ENCODE assay signal across 15 cellular contexts in the genomic region with DNA sequence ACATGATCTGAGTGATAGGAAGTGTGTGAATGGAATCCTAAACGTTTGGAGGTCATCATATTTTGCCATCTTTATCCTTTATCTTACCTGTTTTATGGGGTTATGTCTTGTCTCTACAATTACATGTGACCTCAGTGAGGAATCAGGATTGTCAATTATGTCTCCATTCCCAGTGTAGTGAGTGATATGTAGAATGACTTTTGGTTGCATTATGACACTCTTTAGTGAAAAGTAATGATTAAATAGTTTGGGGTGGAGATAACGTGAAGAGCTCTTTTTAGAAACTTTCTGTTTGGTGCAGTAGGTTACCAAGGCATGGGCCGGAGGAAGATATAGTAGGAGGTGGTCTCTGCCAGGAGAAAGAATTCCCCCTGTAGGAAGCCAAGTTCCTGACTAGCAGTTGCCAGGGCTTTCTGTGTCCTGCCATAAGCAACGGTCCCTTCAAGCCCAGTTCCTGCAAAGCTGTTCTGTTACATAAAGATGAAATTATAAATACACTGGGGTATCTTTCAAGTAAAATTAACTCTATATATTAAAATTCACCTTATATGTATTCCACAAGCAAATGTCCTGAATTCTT.
"Had no signal": no experiment of that assay in that cellular context is flagged by ENCODE, and none has a peak within 500 bp of the region (broad histone marks: within the 10 kb centered on the region; RNA-seq: fewer than 3 reads in every experiment).

No MANE protein-coding gene starts in this region.

- H3K9me3 ChIP-seq: body of pancreas, colonic mucosa, esophagus muscularis mucosa, ovary, suprapubic skin, upper lobe of left lung had no signal

- H3K36me3 ChIP-seq: colonic mucosa, esophagus muscularis mucosa, neural progenitor cell, ovary, suprapubic skin, upper lobe of left lung had no signal

- DNase-seq: activated CD4-positive, alpha-beta T cell treated with anti-CD3 and anti-CD28 coated beads for 48 hours; activated naive CD8-positive, alpha-beta T cell treated with anti-CD3 and anti-CD28 coated beads for 36 hours; amygdala; body of pancreas; central memory CD4-positive, alpha-beta T cell; colonic mucosa; islet precursor cell; mammary epithelial cell; naive B cell; ovary; upper lobe of left lung had no signal

- H3K9ac ChIP-seq: neural progenitor cell had no signal

- H3K4me1 ChIP-seq: body of pancreas, colonic mucosa, neural progenitor cell, suprapubic skin, upper lobe of left lung had no signal

- H3K27ac ChIP-seq: body of pancreas, colonic mucosa, esophagus muscularis mucosa, neural progenitor cell, ovary, suprapubic skin, upper lobe of left lung had no signal

- H3K4me3 ChIP-seq: body of pancreas, colonic mucosa, esophagus muscularis mucosa, neural progenitor cell, ovary, suprapubic skin, upper lobe of left lung had no signal

- H2AFZ ChIP-seq: neural progenitor cell had no signal

- H3K27me3 ChIP-seq: body of pancreas, colonic mucosa, esophagus muscularis mucosa, neural progenitor cell, ovary, suprapubic skin, upper lobe of left lung had no signal

- H3K4me2 ChIP-seq: neural progenitor cell had no signal

- ATAC-seq: body of pancreas, sciatic nerve had no signal
